20 cellular contexts compared by ENCODE assay signal in the genomic region with DNA sequence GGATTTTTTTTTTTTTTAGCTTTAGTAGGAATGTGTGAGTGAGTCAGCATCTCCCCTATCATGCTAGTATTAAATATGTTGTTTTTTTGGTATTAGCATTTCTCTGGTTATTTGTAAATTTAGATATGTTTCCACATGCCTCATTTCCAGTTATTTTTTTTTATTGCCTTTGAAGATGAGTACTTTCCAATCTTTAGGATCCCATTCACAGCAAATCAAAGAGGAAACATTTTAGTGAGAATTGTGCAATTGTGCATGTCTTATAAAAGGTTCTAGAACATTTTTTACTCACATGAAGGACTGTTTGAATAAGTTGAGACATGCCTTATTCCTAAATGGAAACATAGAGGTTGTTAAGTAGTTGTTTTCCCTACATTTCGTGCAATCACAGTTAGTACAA.
DNase-seq lines count a peak whose midpoint lies in the region; ATAC-seq and TF ChIP-seq lines count a peak whose summit lies in the region.
"Had no signal": no experiment of that assay in that cellular context is flagged by ENCODE, and none has a peak within 500 bp of the region (broad histone marks: within the 10 kb centered on the region; RNA-seq: fewer than 3 reads in every experiment).

No MANE protein-coding gene starts in this region.

- H3K36me3 ChIP-seq in breast epithelium: no peaks in the 10 kb centered on the region

- DNase-seq in MCF 10A (ENCODE audit: unreplicated experiment): no peak
- DNase-seq in breast epithelium (ENCODE audit: low spot score in 2 of 2): no peak
- DNase-seq in chondrocyte (ENCODE audit: low spot score): no peak
- no peak for DNase-seq in naive B cell
- no peak for DNase-seq in activated CD8-positive, alpha-beta memory T cell treated with anti-CD3 and anti-CD28 coated beads for 24 hours
- no peak for DNase-seq in NOMO-1 (lab: John Stamatoyannopoulos, UW; ENCODE audit: unreplicated experiment in 2 of 2)
- DNase-seq in COLO668 (lab: John Stamatoyannopoulos, UW; ENCODE audit: unreplicated experiment): no peak
- no peak for DNase-seq in DMS 273 treated with DMSO at 0.1 percent for 48 hours (lab: John Stamatoyannopoulos, UW)
- DNase-seq: AML-193; COR-L47; NCI-H1105 treated with DMSO at 0.1 percent for 48 hours; NCI-H1694; NCI-H2081 treated with DMSO at 0.1 percent for 48 hours; NCI-H748 treated with DMSO at 0.1 percent for 48 hours; NK-92 treated with Interleukin-12 subunit alpha and Interleukin-12 subunit beta, amount 100 ng/mL, for 24 hours; OCI-M1; SHP77 treated with DMSO at 0.1 percent for 48 hours had no signal

- intact Hi-C loops in MCF 10A (cut with micrococcal nuclease): no loop called here
- intact Hi-C loops in breast epithelium (cut with DNase I; ENCODE audit: low total_unique reads): no loop called here

- H3K4me3 ChIP-seq in breast epithelium: no peak overlapping the region
- H3K4me3 ChIP-seq: K562 had no signal

- POLR2A ChIA-PET in MCF 10A (lab: Yijun Ruan, JAX): interaction anchor here (0.6 to 1.1 kb wide), 4 partner anchors 14 to 581 kb away, joined by 3 to 4 read pairs (median 4); no protein-coding TSS in a partner anchor

- no peaks in the 10 kb centered on the region for H3K9me3 Mint-ChIP-seq in MCF 10A (ENCODE audit: unreplicated experiment)
- no peaks in the 10 kb centered on the region for H3K9me3 Mint-ChIP-seq in chondrocyte (ENCODE audit: low read depth)
- peaks cover 0 to 5% (median 0%) of the 10 kb centered on the region in 7 donors for H3K9me3 Mint-ChIP-seq in naive B cell

- TF ChIP-seq CTCF in MCF 10A (IDR thresholded peaks at IDR 0.05; ENCODE audit: unreplicated experiment): no peak
- TF ChIP-seq CTCF in breast epithelium (IDR thresholded peaks at IDR 0.05): no peak
- no peak for TF ChIP-seq CTCF in chondrocyte (IDR thresholded peaks at IDR 0.05)

- H3K9me3 ChIP-seq in breast epithelium: no peaks in the 10 kb centered on the region

- no peaks in the 10 kb centered on the region for H3K27me3 Mint-ChIP-seq in MCF 10A (ENCODE audit: insufficient read depth, unreplicated experiment)
- no peaks in the 10 kb centered on the region for H3K27me3 Mint-ChIP-seq in chondrocyte (ENCODE audit: low read depth)
- H3K27me3 Mint-ChIP-seq in naive B cell: no peaks in the 10 kb centered on the region

- H3K4me3 Mint-ChIP-seq in MCF 10A (ENCODE audit: unreplicated experiment) (no peak overlapping the region), chondrocyte (ENCODE audit: unreplicated experiment) (no peak overlapping the region), naive B cell (no peak overlapping the region)

- ATAC-seq in naive B cell (ENCODE audit: low read depth in 2 of 2): no peak
- ATAC-seq: K562, SK-N-SH treated with all-trans-retinoic acid at 6 μM for 48 hours had no signal

- no TSS peak for BruUV-seq in MCF 10A (replicated peaks; lab: Mats Ljungman, UMichigan)

- no peak for TF ChIP-seq POLR2A in breast epithelium (IDR thresholded peaks at IDR 0.05)

- H3K4me1 Mint-ChIP-seq in MCF 10A (ENCODE audit: insufficient read depth, unreplicated experiment) (peaks cover 36% of the 10 kb centered on the region), chondrocyte (ENCODE audit: low read depth) (peaks cover 87% of the 10 kb centered on the region), naive B cell (peaks cover 58 to 77% (median 74%) of the 10 kb centered on the region in 3 donors)

- no peaks in the 10 kb centered on the region for H3K36me3 Mint-ChIP-seq in MCF 10A (ENCODE audit: insufficient read depth, unreplicated experiment)
- peaks cover 3% of the 10 kb centered on the region for H3K36me3 Mint-ChIP-seq in chondrocyte (ENCODE audit: low read depth)
- H3K36me3 Mint-ChIP-seq in naive B cell: peaks cover 0 to 4% of the 10 kb centered on the region in 2 donors

- CTCF ChIA-PET in MCF 10A (lab: Yijun Ruan, JAX): no interaction called here

- no peak overlapping the region for H3K27ac ChIP-seq in breast epithelium
- H3K27ac ChIP-seq: 22Rv1 had no signal

- peak overlapping the region; percentile 89 for H3K27ac Mint-ChIP-seq in MCF 10A (ENCODE audit: low read depth, unreplicated experiment)
- peak overlapping the region; percentile 86 for H3K27ac Mint-ChIP-seq in chondrocyte (ENCODE audit: unreplicated experiment)
- H3K27ac Mint-ChIP-seq in naive B cell: peak overlapping the region in 5 of 6 donors; percentile 53 to 99 (median 67)

- H3K27me3 ChIP-seq in breast epithelium: no peaks in the 10 kb centered on the region

- H3K4me1 ChIP-seq in breast epithelium: peaks cover 0 to 5% of the 10 kb centered on the region in 2 donors
